27 cellular contexts compared by ENCODE assay signal in genomic region chr18:79760881-79761280, GRCh38. TPM values are rescaled to one million over a fixed set of nuclear protein-coding genes. Genes with fewer than 3 reads are reported as not detected.
"Had no signal": no experiment of that assay in that cellular context is flagged by ENCODE, and none has a peak within 500 bp of the region (broad histone marks: within the 10 kb centered on the region; RNA-seq: fewer than 3 reads in every experiment).

No MANE protein-coding gene starts in this region.

- H3K4me3 ChIP-seq: left lung, lower lobe of right lung, neural progenitor cell, ovary, right atrium auricular region, right lobe of liver, skin epidermis, tibial nerve had no signal

- H3K9me3 ChIP-seq: neutrophil, ovary had no signal

- H3K27ac ChIP-seq: left lung, lower lobe of right lung, neural progenitor cell, neutrophil, ovary, right atrium auricular region, right lobe of liver, skin epidermis, tibial nerve had no signal

- H3K36me3 ChIP-seq: neural progenitor cell, ovary, right lobe of liver had no signal

- ATAC-seq: left colon; left lung; lower lobe of right lung; natural killer cell; right lobe of liver; stimulated activated memory B cell treated with anti-CD40 and anti-IgM and Interleukin-4, amounts not matched to agents 10 μg/mL and 1 μg/mL and 100 μg/mL, for 72 hours; stimulated activated naive CD8-positive, alpha-beta T cell treated with anti-CD3 and anti-CD28 coated beads, Interleukin-15, amount 100 ng/mL, for 72 hours had no signal

- H3K4me1 ChIP-seq: left lung, lower lobe of right lung, neural progenitor cell, right atrium auricular region, right lobe of liver, tibial nerve had no signal

- H3K27me3 ChIP-seq: neural progenitor cell, neutrophil, ovary, right atrium auricular region, right lobe of liver, tibial nerve had no signal

- DNase-seq: hippocampal formation; kidney; left colon; left lung; lower lobe of right lung; mammary epithelial cell; mesenchymal stem cell; naive B cell; natural killer cell; nephron progenitor cell; occipital lobe; ovary; right lobe of liver; stimulated activated CD4-positive, alpha-beta T cell treated with anti-CD3 and anti-CD28 coated beads, Interleukin-4, amount 100 ng/mL, for 4 hours; stimulated activated CD8-positive, alpha-beta memory T cell treated with anti-CD3 and anti-CD28 coated beads, Interleukin-4, amount 100 ng/mL, for 48 hours; stimulated activated naive CD4-positive, alpha-beta T cell treated with Interleukin-2 at 50 U/mL for 16 hours; stimulated activated naive CD8-positive, alpha-beta T cell treated with anti-CD3 and anti-CD28 coated beads, Interleukin-15, amount 100 ng/mL, for 72 hours; substantia nigra had no signal

RNA-seq across cellular contexts. Expression of gene KCNG2, which starts 36.9 kb away (rescaled TPM):
- total RNA-seq: left colon, mucosa of gallbladder, natural killer cell, progenitor cell of endocrine pancreas, pulmonary artery endothelial cell, right atrium auricular region, right lobe of liver had no signal
- polyA plus RNA-seq: mammary epithelial cell had no signal
